8 cellular contexts compared by ENCODE assay signal in the genomic region with DNA sequence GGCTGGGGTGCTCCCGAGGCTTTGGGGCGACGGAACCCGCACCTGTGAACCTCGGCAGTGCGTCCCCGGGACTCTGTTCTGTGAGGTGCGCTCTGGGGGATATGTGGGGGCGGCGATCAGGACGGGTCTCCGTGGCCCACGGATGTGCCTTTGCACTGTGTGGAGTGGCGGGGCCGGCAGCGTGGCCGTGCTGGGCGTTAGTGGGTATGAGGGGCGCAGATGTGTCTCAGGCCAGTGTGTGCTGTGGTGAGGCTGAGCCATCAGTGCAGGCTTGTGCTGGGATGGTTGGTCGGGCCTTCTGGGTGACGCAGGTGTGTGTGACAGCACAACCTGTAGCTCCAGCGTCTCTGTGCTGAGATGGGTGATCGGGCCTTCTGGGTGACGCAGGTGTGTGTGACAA. TPM values are rescaled to one million over a fixed set of nuclear protein-coding genes. Genes with fewer than 3 reads are reported as not detected.
A peak's percentile ranks its signal among the peaks of the same experiment; 100 is the strongest.
DNase-seq lines count a peak whose midpoint lies in the region; ATAC-seq and TF ChIP-seq lines count a peak whose summit lies in the region.

No MANE protein-coding gene starts in this region.

- H3K36me3 Mint-ChIP-seq in natural killer cell: no peaks in the 10 kb centered on the region

- TF ChIP-seq CTCF in natural killer cell (IDR thresholded peaks at IDR 0.05): no peak

- DNase-seq in effector CD8-positive, alpha-beta T cell (lab: John Stamatoyannopoulos, UW): peak; percentile 43
- DNase-seq in natural killer cell (no peak), SKM-1 (lab: John Stamatoyannopoulos, UW; ENCODE audit: unreplicated experiment) (no peak), HK-2 (ENCODE audit: unreplicated experiment) (no peak), NCI-H1092 (lab: John Stamatoyannopoulos, UW) (no peak)

- H3K9ac ChIP-seq in BLaER1: peak overlapping the region; percentile 72

- H3K4me3 Mint-ChIP-seq in natural killer cell: peak overlapping the region; percentile 98

- H3K4me1 ChIP-seq in BLaER1: 0 out of 2 replicates have a peak, but pooled peaks cover 7% of the 10 kb centered on the region

- no peaks in the 10 kb centered on the region for H3K27me3 Mint-ChIP-seq in natural killer cell (ENCODE audit: low read depth in 2 of 2)

- H3K36me3 ChIP-seq in BLaER1: peaks cover 34% of the 10 kb centered on the region
- H3K36me3 ChIP-seq in KOPT-K1 (ENCODE audit: insufficient read depth, low read length): peaks cover 28% of the 10 kb centered on the region

- H3K9me3 Mint-ChIP-seq in natural killer cell: no peaks in the 10 kb centered on the region

- intact Hi-C loops in natural killer cell (cut with micrococcal nuclease): loop anchor here (1.0 kb wide), 1 partner anchor 17 kb away; a partner anchor contains a TSS

- no peaks in the 10 kb centered on the region; the same call in 1 of the 2 replicates for H4K20me1 ChIP-seq in BLaER1

- peak overlapping the region; percentile 99 to 100 for H3K27ac Mint-ChIP-seq in natural killer cell

- peak overlapping the region; percentile 50 for H3K27ac ChIP-seq in BLaER1
- peak overlapping the region; percentile 78 for H3K27ac ChIP-seq in KOPT-K1 (ENCODE audit: low read depth, low read length, poor library complexity, severe bottlenecking)

- ATAC-seq in natural killer cell (no peak), HG03521 (IDR thresholded peaks at IDR 0.05; ENCODE audit: unreplicated experiment) (no peak)

- peaks cover 8 to 14% of the 10 kb centered on the region in 2 donors for H3K4me1 Mint-ChIP-seq in natural killer cell

- H3K27me3 ChIP-seq in BLaER1: no peaks in the 10 kb centered on the region

- H3K4me3 ChIP-seq in BLaER1: peak overlapping the region; percentile 71

- no peaks in the 10 kb centered on the region for H3K9me3 ChIP-seq in BLaER1
- H3K9me3 ChIP-seq in KOPT-K1 (ENCODE audit: insufficient read depth, low read length, poor library complexity, severe bottlenecking): no peaks in the 10 kb centered on the region

- peak overlapping the region; percentile 80 for H3K4me2 ChIP-seq in BLaER1

RNA-seq across cellular contexts. Expression of a gene that starts 16.9 kb away (rescaled TPM):
- 100 to 1,000 TPM; 153 to 245 (median 204) TPM for total RNA-seq in natural killer cell
